37 cellular contexts compared by ENCODE assay signal in genomic region chr4:114192854-114193253, GRCh38.
"Had no signal": no experiment of that assay in that cellular context is flagged by ENCODE, and none has a peak within 500 bp of the region (broad histone marks: within the 10 kb centered on the region; RNA-seq: fewer than 3 reads in every experiment).

No MANE protein-coding gene starts in this region.

- H3K9me3 Mint-ChIP-seq: activated CD4-positive, alpha-beta memory T cell treated with anti-CD3 and anti-CD28 coated beads, Interleukin-2, amount 10 ng/mL, durations not matched to agents 7 days and 5 days; activated CD4-positive, alpha-beta T cell treated with anti-CD3 and anti-CD28 coated beads, Interleukin-2, amount 10 ng/mL, durations not matched to agents 7 days and 5 days; activated naive CD4-positive, alpha-beta T cell treated with anti-CD3 and anti-CD28 coated beads, Interleukin-2, amount 10 ng/mL, durations not matched to agents 7 days and 5 days; activated naive CD4-positive, alpha-beta T cell treated with anti-CD3 and anti-CD28 coated beads, Interleukin-2, amount 50 U/mL, for 24 hours; activated naive CD8-positive, alpha-beta T cell treated with anti-CD3 and anti-CD28 coated beads, Interleukin-2, amount 50 U/mL, for 24 hours; activated T-cell treated with anti-CD3 and anti-CD28 coated beads, Interleukin-2, amount 50 U/mL, for 24 hours; activated T-helper 2 cell treated with anti-CD3 and anti-CD28 coated beads, Interferon-gamma antibody, Interleukin-2, Interleukin-4, amounts not matched to agents 10 μg/mL and 5 μg/mL and 100 μg/mL, durations not matched to agents 14 hours and 24 hours and 36 hours; central memory CD8-positive, alpha-beta T cell; T-helper 1 cell treated with Interleukin-12 subunit alpha and Interleukin-12 subunit beta and Interleukin-4 antibody, amounts not matched to agents 30 μg/mL and 1 μg/mL, for 36 hours; T-helper 2 cell treated with Interferon-gamma antibody and Interleukin-4, amounts not matched to agents 5 μg/mL and 100 μg/mL, for 36 hours had no signal

- DNase-seq: activated CD4-positive, alpha-beta memory T cell treated with anti-CD3 and anti-CD28 coated beads, Interleukin-2, amount 10 ng/mL, durations not matched to agents 7 days and 5 days; activated CD4-positive, alpha-beta T cell treated with anti-CD3 and anti-CD28 coated beads for 1 hour; activated CD4-positive, alpha-beta T cell treated with anti-CD3 and anti-CD28 coated beads for 36 hours; activated CD4-positive, alpha-beta T cell treated with anti-CD3 and anti-CD28 coated beads for 48 hours; activated CD4-positive, alpha-beta T cell treated with anti-CD3 and anti-CD28 coated beads, Interleukin-2, amount 10 ng/mL, durations not matched to agents 7 days and 5 days; activated CD4-positive, alpha-beta T cell treated with anti-CD3 and anti-CD28 coated beads, Interleukin-2, amount 50 U/mL, for 48 hours; activated CD4-positive, CD25-positive, alpha-beta regulatory T cell; activated CD8-positive, alpha-beta memory T cell treated with anti-CD3 and anti-CD28 coated beads for 24 hours; activated CD8-positive, alpha-beta memory T cell treated with anti-CD3 and anti-CD28 coated beads, Interleukin-2, amount 10 ng/mL, durations not matched to agents 7 days and 5 days; activated CD8-positive, alpha-beta memory T cell treated with anti-CD3 and anti-CD28 coated beads, Interleukin-2, amount 50 U/mL, for 48 hours; activated CD8-positive, alpha-beta T cell treated with anti-CD3 and anti-CD28 coated beads, Interleukin-2, amount 10 ng/mL, durations not matched to agents 7 days and 5 days; activated effector memory CD4-positive, alpha-beta T cell treated with Interleukin-2 at 50 U/mL for 16 hours; activated gamma-delta T cell; activated naive CD4-positive, alpha-beta T cell treated with anti-CD3 and anti-CD28 coated beads, Interleukin-2, amount 10 ng/mL, durations not matched to agents 7 days and 5 days; activated naive CD4-positive, alpha-beta T cell treated with Interleukin-2 at 50 U/mL for 16 hours; activated naive CD8-positive, alpha-beta T cell treated with anti-CD3 and anti-CD28 coated beads, Interleukin-2, amount 10 ng/mL, durations not matched to agents 7 days and 5 days; activated naive CD8-positive, alpha-beta T cell treated with anti-CD3 and anti-CD28 coated beads, Interleukin-2, amount 50 U/mL, for 24 hours; activated T-cell treated with anti-CD3 and anti-CD28 coated beads, Interleukin-2, amount 50 U/mL, for 24 hours; activated T-cell treated with anti-CD3 and anti-CD28 coated beads, Interleukin-2, amount 50 U/mL, for 48 hours; amygdala; anterior cingulate cortex; caudate nucleus; cerebellar nuclear complex; T-helper 1 cell; T-helper 2 cell; T-helper 9 cell had no signal

- H3K4me1 Mint-ChIP-seq: activated CD4-positive, alpha-beta memory T cell treated with anti-CD3 and anti-CD28 coated beads, Interleukin-2, amount 10 ng/mL, durations not matched to agents 7 days and 5 days; activated CD4-positive, alpha-beta T cell treated with anti-CD3 and anti-CD28 coated beads for 36 hours; activated CD4-positive, alpha-beta T cell treated with anti-CD3 and anti-CD28 coated beads, Interleukin-2, amount 10 ng/mL, durations not matched to agents 7 days and 5 days; activated CD8-positive, alpha-beta memory T cell treated with anti-CD3 and anti-CD28 coated beads, Interleukin-2, amount 10 ng/mL, durations not matched to agents 7 days and 5 days; activated naive CD4-positive, alpha-beta T cell treated with anti-CD3 and anti-CD28 coated beads, Interleukin-2, amount 10 ng/mL, durations not matched to agents 7 days and 5 days; activated naive CD4-positive, alpha-beta T cell treated with anti-CD3 and anti-CD28 coated beads, Interleukin-2, amount 50 U/mL, for 24 hours; activated naive CD8-positive, alpha-beta T cell treated with anti-CD3 and anti-CD28 coated beads, Interleukin-2, amount 10 ng/mL, durations not matched to agents 7 days and 5 days; activated naive CD8-positive, alpha-beta T cell treated with anti-CD3 and anti-CD28 coated beads, Interleukin-2, amount 50 U/mL, for 24 hours; central memory CD8-positive, alpha-beta T cell had no signal

- H3K36me3 Mint-ChIP-seq: activated CD8-positive, alpha-beta memory T cell treated with anti-CD3 and anti-CD28 coated beads, Interleukin-2, amount 10 ng/mL, durations not matched to agents 7 days and 5 days; activated naive CD4-positive, alpha-beta T cell treated with anti-CD3 and anti-CD28 coated beads, Interleukin-2, amount 10 ng/mL, durations not matched to agents 7 days and 5 days; activated naive CD4-positive, alpha-beta T cell treated with anti-CD3 and anti-CD28 coated beads, Interleukin-2, amount 50 U/mL, for 24 hours; activated naive CD8-positive, alpha-beta T cell; activated naive CD8-positive, alpha-beta T cell treated with anti-CD3 and anti-CD28 coated beads, Interleukin-2, amount 10 ng/mL, durations not matched to agents 7 days and 5 days; brain had no signal

- H3K27me3 ChIP-seq: ascending aorta, cardiac muscle cell had no signal

- H3K4me3 Mint-ChIP-seq: activated CD4-positive, alpha-beta memory T cell treated with anti-CD3 and anti-CD28 coated beads, Interleukin-2, amount 10 ng/mL, durations not matched to agents 7 days and 5 days; activated CD4-positive, alpha-beta T cell treated with anti-CD3 and anti-CD28 coated beads for 36 hours; activated CD4-positive, alpha-beta T cell treated with anti-CD3 and anti-CD28 coated beads, Interleukin-2, amount 10 ng/mL, durations not matched to agents 7 days and 5 days; activated CD8-positive, alpha-beta memory T cell treated with anti-CD3 and anti-CD28 coated beads, Interleukin-2, amount 10 ng/mL, durations not matched to agents 7 days and 5 days; activated CD8-positive, alpha-beta T cell treated with anti-CD3 and anti-CD28 coated beads, Interleukin-2, amount 10 ng/mL, durations not matched to agents 7 days and 5 days; activated naive CD4-positive, alpha-beta T cell treated with anti-CD3 and anti-CD28 coated beads, Interleukin-2, amount 10 ng/mL, durations not matched to agents 7 days and 5 days; activated naive CD4-positive, alpha-beta T cell treated with anti-CD3 and anti-CD28 coated beads, Interleukin-2, amount 50 U/mL, for 24 hours; activated naive CD8-positive, alpha-beta T cell; activated naive CD8-positive, alpha-beta T cell treated with anti-CD3 and anti-CD28 coated beads, Interleukin-2, amount 10 ng/mL, durations not matched to agents 7 days and 5 days; activated naive CD8-positive, alpha-beta T cell treated with anti-CD3 and anti-CD28 coated beads, Interleukin-2, amount 50 U/mL, for 24 hours; activated T-cell treated with anti-CD3 and anti-CD28 coated beads, Interleukin-2, amount 50 U/mL, for 24 hours; brain; central memory CD8-positive, alpha-beta T cell; T-helper 1 cell treated with Interleukin-12 subunit alpha and Interleukin-12 subunit beta and Interleukin-4 antibody, amounts not matched to agents 30 μg/mL and 1 μg/mL, for 36 hours; T-helper 2 cell treated with Interferon-gamma antibody and Interleukin-4, amounts not matched to agents 5 μg/mL and 100 μg/mL, for 36 hours had no signal

- H3K27ac Mint-ChIP-seq: activated CD4-positive, alpha-beta memory T cell treated with anti-CD3 and anti-CD28 coated beads, Interleukin-2, amount 10 ng/mL, durations not matched to agents 7 days and 5 days; activated CD4-positive, alpha-beta T cell treated with anti-CD3 and anti-CD28 coated beads for 36 hours; activated CD4-positive, alpha-beta T cell treated with anti-CD3 and anti-CD28 coated beads, Interleukin-2, amount 10 ng/mL, durations not matched to agents 7 days and 5 days; activated CD8-positive, alpha-beta memory T cell treated with anti-CD3 and anti-CD28 coated beads, Interleukin-2, amount 10 ng/mL, durations not matched to agents 7 days and 5 days; activated CD8-positive, alpha-beta T cell treated with anti-CD3 and anti-CD28 coated beads, Interleukin-2, amount 10 ng/mL, durations not matched to agents 7 days and 5 days; activated naive CD4-positive, alpha-beta T cell treated with anti-CD3 and anti-CD28 coated beads, Interleukin-2, amount 10 ng/mL, durations not matched to agents 7 days and 5 days; activated naive CD4-positive, alpha-beta T cell treated with anti-CD3 and anti-CD28 coated beads, Interleukin-2, amount 50 U/mL, for 24 hours; activated naive CD8-positive, alpha-beta T cell; activated naive CD8-positive, alpha-beta T cell treated with anti-CD3 and anti-CD28 coated beads, Interleukin-2, amount 10 ng/mL, durations not matched to agents 7 days and 5 days; activated naive CD8-positive, alpha-beta T cell treated with anti-CD3 and anti-CD28 coated beads, Interleukin-2, amount 50 U/mL, for 24 hours; activated T-cell treated with anti-CD3 and anti-CD28 coated beads, Interleukin-2, amount 50 U/mL, for 24 hours; activated T-helper 2 cell treated with anti-CD3 and anti-CD28 coated beads, Interferon-gamma antibody, Interleukin-2, Interleukin-4, amounts not matched to agents 10 μg/mL and 5 μg/mL and 100 μg/mL, durations not matched to agents 14 hours and 24 hours and 36 hours; brain; T-helper 1 cell treated with Interleukin-12 subunit alpha and Interleukin-12 subunit beta and Interleukin-4 antibody, amounts not matched to agents 30 μg/mL and 1 μg/mL, for 36 hours; T-helper 2 cell treated with Interferon-gamma antibody and Interleukin-4, amounts not matched to agents 5 μg/mL and 100 μg/mL, for 36 hours had no signal

- ATAC-seq: activated CD4-positive, alpha-beta T cell treated with anti-CD3 and anti-CD28 coated beads for 36 hours; activated CD4-positive, CD25-positive, alpha-beta regulatory T cell treated with anti-CD3 and anti-CD28 coated beads, Interleukin-2, amount 50 U/mL, for 24 hours; activated CD8-positive, alpha-beta memory T cell treated with anti-CD3 and anti-CD28 coated beads, Interleukin-2, amount 10 ng/mL, durations not matched to agents 7 days and 5 days; activated CD8-positive, alpha-beta T cell treated with anti-CD3 and anti-CD28 coated beads, Interleukin-2, amount 10 ng/mL, durations not matched to agents 7 days and 5 days; activated naive CD8-positive, alpha-beta T cell treated with anti-CD3 and anti-CD28 coated beads, Interleukin-2, amount 50 U/mL, for 24 hours had no signal

- H3K4me3 ChIP-seq: ascending aorta, cardiac muscle cell had no signal

- H3K27ac ChIP-seq: ascending aorta, cardiac muscle cell, VCaP had no signal

- H3K4me1 ChIP-seq: ascending aorta had no signal

- H3K36me3 ChIP-seq: ascending aorta, cardiac muscle cell had no signal

- H3K27me3 Mint-ChIP-seq: activated naive CD4-positive, alpha-beta T cell treated with anti-CD3 and anti-CD28 coated beads, Interleukin-2, amount 10 ng/mL, durations not matched to agents 7 days and 5 days; brain; central memory CD8-positive, alpha-beta T cell had no signal
